Comparison of ENCODE assay signal across 14 cellular contexts in genomic region chr5:670396-671270, GRCh38. TPM values are rescaled to one million over a fixed set of nuclear protein-coding genes. Genes with fewer than 3 reads are reported as not detected.
DNase-seq lines count a peak whose midpoint lies in the region; ATAC-seq and TF ChIP-seq lines count a peak whose summit lies in the region.
"Had no signal": no experiment of that assay in that cellular context is flagged by ENCODE, and none has a peak within 500 bp of the region (broad histone marks: within the 10 kb centered on the region; RNA-seq: fewer than 3 reads in every experiment).

No MANE protein-coding gene starts in this region.

- H3K9me3 ChIP-seq in heart right ventricle (no peaks in the 10 kb centered on the region), Panc1 (ENCODE audit: control insufficient read depth, insufficient read depth, low read depth, low read length) (no peaks in the 10 kb centered on the region)
- H3K9me3 ChIP-seq: BLaER1 treated with 17β-estradiol and CSF1 and Interleukin-3, amounts not matched to agents 10 nM and 100 nM; ovary; testis had no signal

- TF ChIP-seq CTCF in heart right ventricle (IDR thresholded peaks at IDR 0.05) (no peak), Panc1 (IDR thresholded peaks at IDR 0.05) (no peak), type B pancreatic cell (conservative IDR thresholded peaks at IDR 0.05) (no peak), GM10266 (IDR thresholded peaks at IDR 0.05; ENCODE audit: control insufficient read depth, insufficient read depth, low read depth, missing control alignments) (no peak)

- ATAC-seq in Right ventricle myocardium inferior (no peak), heart right ventricle (no peak), Panc1 (peak; percentile 5; the same call in 1 of the 2 replicates)

- CTCF ChIA-PET in Panc1 (lab: Charles Lee) = interaction anchor here (0.6 kb wide), 1 partner anchor 23 kb away, joined by 7 read pairs; the partner anchor contains the start of gene TPPP

- H3K4me3 ChIP-seq in heart right ventricle (no peak overlapping the region), Panc1 (ENCODE audit: low read depth in 2 of 2, low read length in 2 of 2) (peak overlapping the region in 1 of 2 experiments; percentile 49; a peak in 1 of 4 replicates)
- H3K4me3 ChIP-seq: BLaER1 treated with 17β-estradiol and CSF1 and Interleukin-3, amounts not matched to agents 10 nM and 100 nM; lung; ovary; testis had no signal

- no peak overlapping the region for H3K4me3 Mint-ChIP-seq in type B pancreatic cell

- peaks cover 5% of the 10 kb centered on the region for H3K36me3 Mint-ChIP-seq in type B pancreatic cell

- POLR2A ChIA-PET in Panc1 (lab: Charles Lee) = no interaction called here

- H3K27ac ChIP-seq in heart right ventricle (no peak overlapping the region), Panc1 (ENCODE audit: low read length) (peak overlapping the region; percentile 63; the same call in 1 of the 2 replicates), layer of hippocampus (ENCODE audit: low read depth, low read length) (peak overlapping the region; percentile 98)
- H3K27ac ChIP-seq: BLaER1 treated with 17β-estradiol and CSF1 and Interleukin-3, amounts not matched to agents 10 nM and 100 nM; ovary; testis had no signal

- H3K4me1 ChIP-seq in heart right ventricle = peaks cover 25 to 44% (median 37%) of the 10 kb centered on the region in 9 donors
- H3K4me1 ChIP-seq in Panc1 (ENCODE audit: control insufficient read depth, insufficient read depth, low read length) = peaks cover 52% of the 10 kb centered on the region

- peaks cover 6% of the 10 kb centered on the region for H3K4me1 Mint-ChIP-seq in type B pancreatic cell (ENCODE audit: unreplicated experiment)

- no peaks in the 10 kb centered on the region for H3K9me3 Mint-ChIP-seq in type B pancreatic cell

- H3K27me3 ChIP-seq in heart right ventricle (peaks cover 0 to 25% (median 0%) of the 10 kb centered on the region in 7 donors), Panc1 (ENCODE audit: control insufficient read depth, insufficient read depth, low read length) (no peaks in the 10 kb centered on the region), layer of hippocampus (ENCODE audit: control insufficient read depth, insufficient read depth, low read length) (no peaks in the 10 kb centered on the region)
- H3K27me3 ChIP-seq: ovary, testis had no signal

- H3K36me3 ChIP-seq in heart right ventricle (peaks cover 0 to 15% (median 0%) of the 10 kb centered on the region in 9 donors), Panc1 (ENCODE audit: control insufficient read depth, insufficient read depth, low read length) (no peaks in the 10 kb centered on the region; the same call in 1 of the 2 replicates)
- H3K36me3 ChIP-seq: ovary had no signal

- peaks cover 5% of the 10 kb centered on the region for H3K27me3 Mint-ChIP-seq in type B pancreatic cell

- WGBS in heart right ventricle, 2 donors = 69 to 74% methylated on average over 33 of the region's 33 CpGs

- in situ Hi-C loops in Panc1 (cut with HindIII; ENCODE audit: low pct_unique_long_range_greater_than_20kb, low sequenced_read_pairs) = no loop called here

- no peak overlapping the region for H3K27ac Mint-ChIP-seq in type B pancreatic cell

- BruUV-seq in Panc1 (replicated peaks; lab: Mats Ljungman, UMichigan) = no TSS peak

- intact Hi-C loops in Right ventricle myocardium inferior (cut with DNase I) = loop anchor here (2.0 to 5.0 kb wide), 2 partner anchors 87 to 234 kb away; no protein-coding TSS in a partner anchor
- intact Hi-C loops in heart right ventricle (cut with DNase I) = loop anchor here in 9 of 10 donors (2.0 to 10.0 kb wide), 6 partner anchors 87 to 237 kb away; partner anchors contain the start of gene ZDHHC11B (in 1 of the 9)
- intact Hi-C loops in Panc1 (cut with micrococcal nuclease; ENCODE audit: unreplicated experiment) = loop anchor here (5.0 kb wide), 1 partner anchor 232 kb away; no protein-coding TSS in a partner anchor

- DNase-seq in Right ventricle myocardium inferior (ENCODE audit: missing footprints) (peak; percentile 52), heart right ventricle (no peak), Panc1 (ENCODE audit: low read depth, low spot score) (no peak), type B pancreatic cell (ENCODE audit: extremely low spot score, unreplicated experiment) (peak; percentile 67), GM10266 (ENCODE audit: extremely low spot score) (no peak), T-helper 9 cell (no peak), NCI-H1417 treated with DMSO at 0.1 percent for 48 hours (lab: John Stamatoyannopoulos, UW) (no peak)
- DNase-seq: cortex of kidney, KG1 had no signal

RNA-seq across cellular contexts. Expression of gene TPPP, which starts 22.5 kb away (rescaled TPM):
- total RNA-seq in Right ventricle myocardium inferior = 34.5 TPM
- total RNA-seq in heart right ventricle = 10 to 100 TPM in 7 of 10 donors, 1 to 10 TPM in 3; 9.7 to 50.6 (median 12.9) TPM
- 1 to 10 TPM; 4.6 to 5.9 TPM for polyA plus RNA-seq in heart right ventricle
- 0.98 TPM for total RNA-seq in Panc1 (2021; ENCODE audit: unreplicated experiment)
- polyA plus RNA-seq in Panc1 (2012; ENCODE audit: insufficient read length) = 1.5 TPM
- 3.6 and 5.0 TPM in 2 replicates for total RNA-seq in type B pancreatic cell (ENCODE audit: low replicate concordance)

RNA-seq across cellular contexts. Expression of gene CEP72, which starts 58.5 kb away (rescaled TPM):
- total RNA-seq in Right ventricle myocardium inferior (2.0 TPM), heart right ventricle (1 to 10 TPM in 7 of 10 donors, under 1 TPM in 3; 0.66 to 2.0 (median 1.4) TPM), Panc1 (2021; ENCODE audit: unreplicated experiment) (33.2 TPM), type B pancreatic cell (ENCODE audit: low replicate concordance) (14.2 and 27.8 TPM in 2 replicates)
- 1 to 10 TPM; 1.3 to 2.4 TPM for polyA plus RNA-seq in heart right ventricle
- polyA plus RNA-seq in Panc1 (2012; ENCODE audit: insufficient read length) = 7.5 TPM

Comparison
In these comparisons a context has a peak if more than half of its experiments do, and no peak if none do; other contexts are left out.
1. DNase-seq: peak in Right ventricle myocardium inferior (single experiment) and type B pancreatic cell (single experiment); none in heart right ventricle (0 of 2), Panc1 (single experiment), GM10266 (single experiment), T-helper 9 cell (single experiment) and NCI-H1417 treated with DMSO at 0.1 percent for 48 hours (single experiment).
2. H3K27ac ChIP-seq: peak in Panc1 (single experiment) and layer of hippocampus (single experiment); none in heart right ventricle (0 of 10).